In the genomic region with DNA sequence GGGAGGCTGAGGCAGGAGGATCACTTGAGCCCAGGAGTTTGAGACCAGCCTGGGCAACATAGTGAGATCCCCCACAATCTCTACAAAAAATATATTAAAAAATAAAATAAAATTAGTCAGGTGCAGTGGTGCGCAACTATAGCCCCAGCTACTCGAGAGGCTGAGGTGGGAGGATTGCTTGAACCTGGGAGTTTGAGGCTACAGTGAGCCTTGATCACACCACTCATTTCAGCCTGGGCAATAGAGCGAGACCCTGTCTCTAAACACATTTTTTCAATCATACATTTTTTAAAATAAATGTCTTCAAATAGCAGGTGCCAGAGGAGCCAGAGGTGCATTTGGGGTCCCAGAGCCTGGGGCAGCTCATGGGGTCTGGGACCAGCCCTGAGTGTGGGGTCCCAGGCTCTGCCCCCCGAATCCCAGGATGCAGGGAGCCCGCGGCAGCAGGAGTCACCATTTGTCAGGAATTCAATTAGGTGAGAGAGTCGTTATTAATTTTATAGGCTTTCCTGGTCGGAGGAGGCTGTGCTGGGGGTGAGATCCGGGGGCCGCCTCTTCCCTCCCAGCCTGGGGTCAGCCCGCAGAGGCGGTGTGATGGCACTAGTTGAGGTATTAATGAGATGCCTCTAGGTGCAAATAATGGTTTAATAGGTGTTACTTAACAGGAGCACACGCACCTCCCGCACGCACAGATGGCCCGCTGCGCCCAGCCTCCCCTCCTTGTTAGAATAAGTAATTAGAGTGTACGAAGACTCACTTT, we compare ENCODE assay signal across 33 cellular contexts.
"Had no signal": no experiment of that assay in that cellular context is flagged by ENCODE, and none has a peak within 500 bp of the region (broad histone marks: within the 10 kb centered on the region; RNA-seq: fewer than 3 reads in every experiment).

No MANE protein-coding gene starts in this region.

- ATAC-seq: activated CD4-positive, alpha-beta T cell treated with anti-CD3 and anti-CD28 coated beads for 36 hours; activated CD4-positive, CD25-positive, alpha-beta regulatory T cell treated with anti-CD3 and anti-CD28 coated beads, Interleukin-2, amount 50 U/mL, for 24 hours; activated CD8-positive, alpha-beta memory T cell treated with anti-CD3 and anti-CD28 coated beads, Interleukin-2, amount 10 ng/mL, durations not matched to agents 7 days and 5 days; activated CD8-positive, alpha-beta T cell treated with anti-CD3 and anti-CD28 coated beads, Interleukin-2, amount 10 ng/mL, durations not matched to agents 7 days and 5 days; activated naive CD8-positive, alpha-beta T cell treated with anti-CD3 and anti-CD28 coated beads, Interleukin-2, amount 50 U/mL, for 24 hours; body of pancreas; esophagus mucosa; gastrocnemius medialis; heart right ventricle had no signal

- H3K4me2 ChIP-seq: hepatocyte had no signal

- H3K36me3 ChIP-seq: adrenal gland, breast epithelium, cardiac muscle cell, gastrocnemius medialis, heart right ventricle, WERI-Rb-1 had no signal

- H3K4me3 ChIP-seq: adrenal gland, body of pancreas, breast epithelium, cardiac muscle cell, coronary artery, dorsolateral prefrontal cortex, gastrocnemius medialis, heart right ventricle, hepatocyte had no signal

- DNase-seq: activated B cell treated with CpG ODN at 0.5 μM for 24 hours; activated CD4-positive, alpha-beta memory T cell treated with anti-CD3 and anti-CD28 coated beads for 36 hours; activated CD4-positive, alpha-beta T cell treated with anti-CD3 and anti-CD28 coated beads for 36 hours; activated CD4-positive, alpha-beta T cell treated with anti-CD3 and anti-CD28 coated beads, Interleukin-2, amount 10 ng/mL, durations not matched to agents 24 days and 14 days; activated CD8-positive, alpha-beta memory T cell treated with anti-CD3 and anti-CD28 coated beads, Interleukin-2, amount 10 ng/mL, durations not matched to agents 7 days and 5 days; activated CD8-positive, alpha-beta memory T cell treated with anti-CD3 and anti-CD28 coated beads, Interleukin-2, amount 50 U/mL, for 4 hours; activated CD8-positive, alpha-beta T cell treated with anti-CD3 and anti-CD28 coated beads, Interleukin-2, amount 10 ng/mL, durations not matched to agents 7 days and 5 days; activated effector memory CD4-positive, alpha-beta T cell treated with anti-CD3 and anti-CD28 coated beads, Interleukin-2, amount 50 U/mL, for 16 hours; activated naive CD4-positive, alpha-beta T cell treated with anti-CD3 and anti-CD28 coated beads for 36 hours; activated naive CD8-positive, alpha-beta T cell treated with anti-CD3 and anti-CD28 coated beads for 36 hours; activated naive CD8-positive, alpha-beta T cell treated with anti-CD3 and anti-CD28 coated beads, Interleukin-2, amount 50 U/mL, for 24 hours; activated T-cell treated with anti-CD3 and anti-CD28 coated beads, Interleukin-2, amount 50 U/mL, for 1 hour; activated T-cell treated with anti-CD3 and anti-CD28 coated beads, Interleukin-2, amount 50 U/mL, for 48 hours; adrenal gland; amygdala; body of pancreas; central memory CD4-positive, alpha-beta T cell; cerebellar nuclear complex; dorsolateral prefrontal cortex; effector memory CD4-positive, alpha-beta T cell; endodermal cell; foreskin fibroblast; gastrocnemius medialis; glutamatergic neuron; heart right ventricle; T1000; WERI-Rb-1 had no signal

- H3K9me3 ChIP-seq: adrenal gland, body of pancreas, gastrocnemius medialis, heart right ventricle had no signal

- H2AFZ ChIP-seq: hepatocyte had no signal

- H3K27me3 ChIP-seq: body of pancreas had no signal

- H3K4me1 ChIP-seq: adrenal gland, body of pancreas, breast epithelium, gastrocnemius medialis, heart right ventricle had no signal

- H3K79me2 ChIP-seq: hepatocyte had no signal

- H3K27ac ChIP-seq: adrenal gland, body of pancreas, breast epithelium, cardiac muscle cell, coronary artery, dorsolateral prefrontal cortex, gastrocnemius medialis, heart right ventricle, hepatocyte, WERI-Rb-1 had no signal
